In the genomic region with DNA sequence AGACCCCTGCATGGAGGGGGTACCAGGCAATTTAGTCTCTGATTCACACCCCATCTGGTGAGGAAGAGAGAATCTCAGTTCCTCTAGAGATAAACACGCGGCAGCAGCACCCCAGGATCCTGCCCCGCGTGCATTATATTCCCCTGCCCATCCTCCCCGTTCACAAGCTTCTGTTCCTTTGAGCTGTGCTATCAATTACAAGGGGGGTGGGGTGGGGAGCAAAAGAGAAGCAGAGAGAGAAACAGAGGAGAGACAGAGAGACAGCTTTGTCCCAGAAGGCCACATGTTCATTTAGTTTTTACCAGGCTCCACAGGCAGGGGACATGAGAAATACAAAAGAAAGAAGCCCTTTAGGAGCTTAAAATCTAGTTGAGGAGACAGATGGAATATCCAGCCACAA, we compare ENCODE assay signal across 23 cellular contexts. TPM values are rescaled to one million over a fixed set of nuclear protein-coding genes. Genes with fewer than 3 reads are reported as not detected.
DNase-seq lines count a peak whose midpoint lies in the region; ATAC-seq, FAIRE-seq and TF ChIP-seq lines count a peak whose summit lies in the region.
"Had no signal": no experiment of that assay in that cellular context is flagged by ENCODE, and none has a peak within 500 bp of the region (broad histone marks: within the 10 kb centered on the region; RNA-seq: fewer than 3 reads in every experiment).

No MANE protein-coding gene starts in this region.

- CTCF ChIA-PET in Caco-2 (lab: Charles Lee): interaction anchor here (1.6 kb wide), 1 partner anchor 50 kb away, joined by 7 read pairs; no protein-coding TSS in a partner anchor
- CTCF ChIA-PET in H1 (lab: Charles Lee; ENCODE audit: partially characterized antibody): interaction anchor here (0.6 to 9.3 kb wide), 10 partner anchors 9 to 60 kb away, joined by 3 to 92 read pairs (median 4); no protein-coding TSS in a partner anchor
- CTCF ChIA-PET in activated naive CD4-positive, alpha-beta T cell treated with anti-CD3 and anti-CD28 coated beads, Interleukin-2, amount 10 ng/mL, durations not matched to agents 7 days and 5 days (lab: Charles Lee): interaction anchor here (1.4 kb wide), 1 partner anchor 16 kb away, joined by 4 read pairs; no protein-coding TSS in a partner anchor

- no peak for TF ChIP-seq EP300 in H1 (IDR thresholded peaks at IDR 0.05; ENCODE audit: borderline replicate concordance in 1 of 2, low read depth in 2 of 2, low read length in 2 of 2)

- H3K4me2 ChIP-seq in H1 (ENCODE audit: insufficient read depth in 1 of 2, low read depth in 2 of 2, low read length in 2 of 2): peak overlapping the region; percentile 51 to 57

- H3K56ac ChIP-seq in H1 (replicated peaks; ENCODE audit: insufficient read length, low read depth, low read length): peak overlapping the region; percentile 79

- H3K4me3 ChIP-seq in Caco-2 (ENCODE audit: low read depth, low read length) (no peak overlapping the region), H1 (ENCODE audit: extremely low read depth in 1 of 4, insufficient read depth in 2 of 4, low read depth in 3 of 4, low read length in 4 of 4) (peak overlapping the region in 2 of 4 experiments; percentile 19 to 27; a peak in 3 of 8 replicates)
- H3K4me3 ChIP-seq: lower lobe of right lung, sigmoid colon, upper lobe of right lung had no signal

- no peaks in the 10 kb centered on the region for H3K9me3 ChIP-seq in Caco-2
- H3K9me3 ChIP-seq in H1 (ENCODE audit: insufficient read depth in 2 of 2, low read depth in 1 of 2, low read length in 1 of 2): no peaks in the 10 kb centered on the region
- H3K9me3 ChIP-seq: lower lobe of right lung, neutrophil, sigmoid colon, upper lobe of right lung had no signal

- H2AK5ac ChIP-seq in H1 (ENCODE audit: low read depth, low read length): peak overlapping the region; percentile 94; the same call in 1 of the 2 replicates

- H3K79me1 ChIP-seq in H1 (ENCODE audit: low read depth, low read length): no peaks in the 10 kb centered on the region; the same call in 1 of the 2 replicates

- no peak for FAIRE-seq in H1 (lab: Jason Lieb, UNC)
- FAIRE-seq: endometrium had no signal

- H3K23me2 ChIP-seq in H1 (ENCODE audit: low read depth, low read length): no peaks in the 10 kb centered on the region; the same call in 1 of the 2 replicates

- TF ChIP-seq CTCF in Caco-2 (IDR thresholded peaks at IDR 0.05; ENCODE audit: insufficient read depth in 1 of 2, low read depth in 1 of 2, low read length in 1 of 2, severe bottlenecking in 1 of 2, unreplicated experiment in 1 of 2) (no peak), H1 (IDR thresholded peaks at IDR 0.05; ENCODE audit: control extremely low read depth in 1 of 3, insufficient read depth in 1 of 3, low read depth in 1 of 3, low read length in 3 of 3) (no peak), neural crest cell (conservative IDR thresholded peaks at IDR 0.05) (no peak)

- BruUV-seq in Caco-2 (replicated peaks; lab: Mats Ljungman, UMichigan): no TSS peak

- H3K4me3 Mint-ChIP-seq in Caco-2 (ENCODE audit: unreplicated experiment) (peak overlapping the region; percentile 58), neural crest cell (peak overlapping the region; percentile 62)
- H3K4me3 Mint-ChIP-seq in activated naive CD4-positive, alpha-beta T cell treated with anti-CD3 and anti-CD28 coated beads, Interleukin-2, amount 10 ng/mL, durations not matched to agents 7 days and 5 days: no peak overlapping the region
- H3K4me3 Mint-ChIP-seq: activated CD4-positive, alpha-beta memory T cell treated with anti-CD3 and anti-CD28 coated beads for 36 hours; activated naive CD8-positive, alpha-beta T cell treated with anti-CD3 and anti-CD28 coated beads, Interleukin-2, amount 50 U/mL, for 24 hours; CD8-positive, alpha-beta memory T cell; central memory CD8-positive, alpha-beta T cell had no signal

- POLR2A ChIA-PET in Caco-2 (lab: Charles Lee) (interaction anchor here (2.6 kb wide), 1 partner anchor 10 kb away, joined by 9 read pairs; no protein-coding TSS in a partner anchor), H1 (lab: Charles Lee; ENCODE audit: partially characterized antibody) (interaction anchor here (0.8 to 9.2 kb wide), 12 partner anchors 10 to 71 kb away, joined by 3 to 59 read pairs (median 5); a partner anchor contains a TSS)

- H4K91ac ChIP-seq in H1 (replicated peaks; ENCODE audit: insufficient read length, low read length): peak overlapping the region; percentile 88

- peaks cover 54% of the 10 kb centered on the region for H3K4me1 Mint-ChIP-seq in Caco-2 (ENCODE audit: low read depth, unreplicated experiment)
- H3K4me1 Mint-ChIP-seq in neural crest cell: peaks cover 77% of the 10 kb centered on the region
- peaks cover 3% of the 10 kb centered on the region for H3K4me1 Mint-ChIP-seq in activated naive CD4-positive, alpha-beta T cell treated with anti-CD3 and anti-CD28 coated beads, Interleukin-2, amount 10 ng/mL, durations not matched to agents 7 days and 5 days
- H3K4me1 Mint-ChIP-seq: activated naive CD8-positive, alpha-beta T cell treated with anti-CD3 and anti-CD28 coated beads, Interleukin-2, amount 50 U/mL, for 24 hours; CD8-positive, alpha-beta memory T cell; central memory CD8-positive, alpha-beta T cell had no signal

- H3K27me3 ChIP-seq in Caco-2 (replicated peaks; ENCODE audit: control insufficient read depth, insufficient read depth, low read length): no peaks in the 10 kb centered on the region
- H3K27me3 ChIP-seq in H1 (replicated peaks in 1 of 4; ENCODE audit: control insufficient read depth in 3 of 4, extremely low read depth in 1 of 4, insufficient read depth in 3 of 4, low read length in 3 of 4): no peaks in the 10 kb centered on the region

- TF ChIP-seq RAD21 in H1 (IDR thresholded peaks at IDR 0.05 in 1 of 2, conservative IDR thresholded peaks at IDR 0.05 in 1 of 2; ENCODE audit: low read depth in 2 of 2, low read length in 2 of 2): no peak

- DNase-seq in Caco-2 (no peak), NCI-H2171 (lab: John Stamatoyannopoulos, UW) (peak; percentile 42), H1 (ENCODE audit: low read depth in 1 of 2, low spot score in 2 of 2) (no peak), neural crest cell (ENCODE audit: low read depth, low spot score) (no peak), iPS-NIHi11 (ENCODE audit: low spot score) (no peak), activated gamma-delta T cell treated with Interleukin-2 at 50 U/mL for 16 hours (no peak)
- DNase-seq in activated naive CD4-positive, alpha-beta T cell treated with anti-CD3 and anti-CD28 coated beads, Interleukin-2, amount 10 ng/mL, durations not matched to agents 7 days and 5 days: no peak
- DNase-seq: ACHN; activated CD4-positive, alpha-beta memory T cell treated with anti-CD3 and anti-CD28 coated beads for 36 hours; activated naive CD8-positive, alpha-beta T cell treated with anti-CD3 and anti-CD28 coated beads, Interleukin-2, amount 50 U/mL, for 24 hours; CD8-positive, alpha-beta memory T cell; Karpas-422; lower lobe of right lung; NCI-H1436; NCI-H774; sigmoid colon; stimulated activated CD4-positive, alpha-beta T cell treated with anti-CD3 and anti-CD28 coated beads, Interleukin-2, amount 100 ng/mL, for 48 hours; stimulated activated CD8-positive, alpha-beta memory T cell treated with anti-CD3 and anti-CD28 coated beads, Interleukin-4, amount 100 ng/mL, for 48 hours had no signal

- peak overlapping the region; percentile 98 for H2BK5ac ChIP-seq in H1 (ENCODE audit: low read depth, low read length)

- no peak overlapping the region for H2AFZ ChIP-seq in H1 (ENCODE audit: low read length)

- no peaks in the 10 kb centered on the region for H3K36me3 ChIP-seq in Caco-2 (ENCODE audit: control insufficient read depth, insufficient read depth, low read length)
- peaks cover 0 to 5% (median 2%) of the 10 kb centered on the region in 4 experiments; a peak in 3 of 8 replicates for H3K36me3 ChIP-seq in H1 (ENCODE audit: control insufficient read depth in 2 of 4, insufficient read depth in 4 of 4, low read length in 3 of 4)
- H3K36me3 ChIP-seq: lower lobe of right lung, neutrophil, sigmoid colon, upper lobe of right lung had no signal

- intact Hi-C loops in Caco-2 (cut with micrococcal nuclease; ENCODE audit: unreplicated experiment): no loop called here

- TF ChIP-seq POLR2A in H1 (IDR thresholded peaks at IDR 0.05; ENCODE audit: control extremely low read depth in 1 of 2, low read depth in 2 of 2, low read length in 2 of 2): no peak

- peak overlapping the region; percentile 89; the same call in 1 of the 2 replicates for H4K8ac ChIP-seq in H1 (ENCODE audit: extremely low read depth, insufficient read depth, low read length)

- no peak overlapping the region; a peak in 1 of 7 replicates for H3K9ac ChIP-seq in H1 (replicated peaks in 1 of 4; ENCODE audit: extremely low read depth in 1 of 4, low read depth in 3 of 4, low read length in 3 of 4)

- H3K27ac ChIP-seq in H1 (ENCODE audit: low read depth, low read length): peak overlapping the region; percentile 26; the same call in 1 of the 2 replicates
- H3K27ac ChIP-seq: lower lobe of right lung, neutrophil, sigmoid colon, upper lobe of right lung had no signal

- H3K27me3 Mint-ChIP-seq in Caco-2 (ENCODE audit: insufficient read depth, unreplicated experiment): no peaks in the 10 kb centered on the region
- no peaks in the 10 kb centered on the region for H3K27me3 Mint-ChIP-seq in neural crest cell (ENCODE audit: low read depth)
- peaks cover 63% of the 10 kb centered on the region for H3K27me3 Mint-ChIP-seq in activated naive CD4-positive, alpha-beta T cell treated with anti-CD3 and anti-CD28 coated beads, Interleukin-2, amount 10 ng/mL, durations not matched to agents 7 days and 5 days

- peaks cover 0 to 5% of the 10 kb centered on the region in 2 experiments; a peak in 1 of 4 replicates for H3K79me2 ChIP-seq in H1 (ENCODE audit: control insufficient read depth in 1 of 2, insufficient read depth in 2 of 2, low read length in 2 of 2)

- H3K4ac ChIP-seq in H1 (replicated peaks; ENCODE audit: insufficient read length, low read depth, low read length): peak overlapping the region; percentile 41

- no peak for ATAC-seq in GM21367 (IDR thresholded peaks at IDR 0.05; ENCODE audit: unreplicated experiment)
- ATAC-seq: activated naive CD8-positive, alpha-beta T cell treated with anti-CD3 and anti-CD28 coated beads, Interleukin-2, amount 50 U/mL, for 24 hours; upper lobe of right lung had no signal

- peak overlapping the region; percentile 87 for H3K18ac ChIP-seq in H1 (ENCODE audit: extremely low read depth, low read length)

- H4K5ac ChIP-seq in H1 (ENCODE audit: insufficient read length, low read depth, low read length): peak overlapping the region; percentile 88

- peak overlapping the region; percentile 93 for H3K27ac Mint-ChIP-seq in Caco-2 (ENCODE audit: unreplicated experiment)
- peak overlapping the region; percentile 65 for H3K27ac Mint-ChIP-seq in neural crest cell (ENCODE audit: unreplicated experiment)
- no peak overlapping the region for H3K27ac Mint-ChIP-seq in activated naive CD4-positive, alpha-beta T cell treated with anti-CD3 and anti-CD28 coated beads, Interleukin-2, amount 10 ng/mL, durations not matched to agents 7 days and 5 days
- H3K27ac Mint-ChIP-seq: activated CD4-positive, alpha-beta memory T cell treated with anti-CD3 and anti-CD28 coated beads for 36 hours; activated naive CD8-positive, alpha-beta T cell treated with anti-CD3 and anti-CD28 coated beads, Interleukin-2, amount 50 U/mL, for 24 hours had no signal

- peaks cover 40% of the 10 kb centered on the region for H3K36me3 Mint-ChIP-seq in Caco-2 (ENCODE audit: insufficient read depth, unreplicated experiment)
- peaks cover 9% of the 10 kb centered on the region for H3K36me3 Mint-ChIP-seq in neural crest cell (ENCODE audit: low read depth)
- H3K36me3 Mint-ChIP-seq in activated naive CD4-positive, alpha-beta T cell treated with anti-CD3 and anti-CD28 coated beads, Interleukin-2, amount 10 ng/mL, durations not matched to agents 7 days and 5 days: no peaks in the 10 kb centered on the region
- H3K36me3 Mint-ChIP-seq: activated CD4-positive, alpha-beta memory T cell treated with anti-CD3 and anti-CD28 coated beads for 36 hours; CD8-positive, alpha-beta memory T cell had no signal

- 20% methylated on average over 5 of the region's 5 CpGs; no CpG with 5 or more reads in 1 of the 2 experiments for WGBS in H1 (ENCODE audit: extremely low coverage in 1 of 2, insufficient coverage in 1 of 2, insufficient read length in 1 of 2, insufficient replicate concordance in 2 of 2, low coverage in 1 of 2, low lambda C conversion rate in 2 of 2, missing lambda C conversion rate in 1 of 2), 2 experiments

- peak overlapping the region; percentile 72; the same call in 1 of the 2 replicates for H2BK12ac ChIP-seq in H1 (ENCODE audit: low read depth, low read length)

- H3K23ac ChIP-seq in H1 (ENCODE audit: insufficient read length): no peak overlapping the region

- H3K4me1 ChIP-seq in Caco-2 (peaks cover 58% of the 10 kb centered on the region), H1 (replicated peaks in 1 of 4; ENCODE audit: control insufficient read depth in 3 of 4, insufficient read depth in 4 of 4, low read length in 3 of 4) (peaks cover 30 to 55% (median 41%) of the 10 kb centered on the region in 4 experiments)
- H3K4me1 ChIP-seq: lower lobe of right lung, upper lobe of right lung had no signal

- no peak overlapping the region for H3K14ac ChIP-seq in H1 (ENCODE audit: insufficient read length)

- peak overlapping the region; percentile 99; the same call in 1 of the 2 replicates for H2BK20ac ChIP-seq in H1 (ENCODE audit: low read length)

- H2BK15ac ChIP-seq in H1 (ENCODE audit: low read length): peak overlapping the region; percentile 65; the same call in 1 of the 2 replicates

- H3K9me3 Mint-ChIP-seq in Caco-2 (ENCODE audit: unreplicated experiment): no peaks in the 10 kb centered on the region
- H3K9me3 Mint-ChIP-seq in neural crest cell: no peaks in the 10 kb centered on the region
- H3K9me3 Mint-ChIP-seq in activated naive CD4-positive, alpha-beta T cell treated with anti-CD3 and anti-CD28 coated beads, Interleukin-2, amount 10 ng/mL, durations not matched to agents 7 days and 5 days: no peaks in the 10 kb centered on the region
- H3K9me3 Mint-ChIP-seq: activated CD4-positive, alpha-beta memory T cell treated with anti-CD3 and anti-CD28 coated beads for 36 hours; activated naive CD8-positive, alpha-beta T cell treated with anti-CD3 and anti-CD28 coated beads, Interleukin-2, amount 50 U/mL, for 24 hours; CD8-positive, alpha-beta memory T cell; central memory CD8-positive, alpha-beta T cell had no signal

- no peaks in the 10 kb centered on the region for H4K20me1 ChIP-seq in H1 (replicated peaks in 1 of 2; ENCODE audit: control insufficient read depth in 1 of 2, insufficient read depth in 2 of 2, low read length in 2 of 2)

- H2BK120ac ChIP-seq in H1 (replicated peaks; ENCODE audit: low read depth, low read length): peak overlapping the region; percentile 85

RNA-seq across cellular contexts. Expression of a gene that starts 9.2 kb away (rescaled TPM):
- total RNA-seq in Caco-2 (2022) (43.5 and 51.2 TPM in 2 replicates), neural crest cell (298 and 300 TPM in 2 replicates)
- total RNA-seq in H1 (2021; fragmentation: NEBNext Ultra II Directional; extraction: Animal tissue kit (Norgen Biotek cat#: 25700)): 45.7 and 45.9 TPM in 2 replicates
- 26.8 and 42.3 TPM in 2 replicates for polyA plus RNA-seq in H1 (2011; rRNA removed)
- polyA plus RNA-seq in H1 (2011; cell fraction: cytosol; rRNA removed): 23.3 TPM
- 49.4 TPM for polyA plus RNA-seq in H1 (2011; cell fraction: nucleus; rRNA removed)
- 26.5 to 37.1 TPM (median 35.2 TPM) in 4 replicates for polyA plus RNA-seq in H1 (2012, experiment 1 of 2)
- polyA plus RNA-seq in H1 (2012, experiment 2 of 2): 29.5 TPM
- polyA plus RNA-seq in H1 (2013, experiment 1 of 2): 57.5 TPM
- 60.3 TPM for polyA plus RNA-seq in H1 (2013, experiment 2 of 2)
- polyA minus RNA-seq in H1 (2011; rRNA and poly(A)+ RNA removed): 22.4 and 28.5 TPM in 2 replicates
- polyA minus RNA-seq in H1 (2011; cell fraction: cytosol; rRNA and poly(A)+ RNA removed): 26.4 TPM
- 23.6 TPM for polyA minus RNA-seq in H1 (2011; cell fraction: nucleus; rRNA and poly(A)+ RNA removed)
- total RNA-seq: activated CD4-positive, alpha-beta memory T cell treated with anti-CD3 and anti-CD28 coated beads for 36 hours; CD8-positive, alpha-beta memory T cell; lower lobe of right lung; upper lobe of right lung had no signal
- polyA plus RNA-seq: CD8-positive, alpha-beta memory T cell had no signal

RNA-seq across cellular contexts. Expression of a gene that starts 54.1 kb away (rescaled TPM):
- 3.7 and 4.5 TPM in 2 replicates for total RNA-seq in Caco-2 (2022)
- 7.7 and 7.8 TPM in 2 replicates for total RNA-seq in H1 (2021; fragmentation: NEBNext Ultra II Directional; extraction: Animal tissue kit (Norgen Biotek cat#: 25700))
- 10.3 and 12.7 TPM in 2 replicates for polyA plus RNA-seq in H1 (2011; rRNA removed)
- polyA plus RNA-seq in H1 (2011; cell fraction: cytosol; rRNA removed): 11.8 TPM
- 32.6 TPM for polyA plus RNA-seq in H1 (2011; cell fraction: nucleus; rRNA removed)
- 9.5 to 12.6 TPM (median 11.6 TPM) in 4 replicates for polyA plus RNA-seq in H1 (2012, experiment 1 of 2)
- 4.2 TPM for polyA plus RNA-seq in H1 (2012, experiment 2 of 2)
- 4.7 TPM for polyA plus RNA-seq in H1 (2013, experiment 1 of 2)
- 4.3 TPM for polyA plus RNA-seq in H1 (2013, experiment 2 of 2)
- 11.4 and 13.0 TPM in 2 replicates for polyA minus RNA-seq in H1 (2011; rRNA and poly(A)+ RNA removed)
- polyA minus RNA-seq in H1 (2011; cell fraction: cytosol; rRNA and poly(A)+ RNA removed): 6.8 TPM
- polyA minus RNA-seq in H1 (2011; cell fraction: nucleus; rRNA and poly(A)+ RNA removed): 14.2 TPM
- total RNA-seq in neural crest cell: 19.8 and 19.9 TPM in 2 replicates
- polyA plus RNA-seq: CD8-positive, alpha-beta memory T cell had no signal
